Comparison of ENCODE assay signal across 1 cellular context in genomic region chr6:72757048-72757447, GRCh38.
TF ChIP-seq lines count a peak whose summit lies in the region.

No MANE protein-coding gene starts in this region.

TF ChIP-seq in SK-N-SH treated with all-trans-retinoic acid at 6 μM for 48 hours, 23 proteins besides CTCF, POLR2A, EP300 and RAD21 (continued from another document):
- no peak for TF ChIP-seq TSHZ2 (CRISPR knock-in tag; IDR thresholded peaks at IDR 0.05)
- TF ChIP-seq RARB (CRISPR knock-in tag; IDR thresholded peaks at IDR 0.05) = no peak
- TF ChIP-seq TOX (CRISPR knock-in tag; IDR thresholded peaks at IDR 0.05; ENCODE audit: borderline replicate concordance) = no peak
- TF ChIP-seq POU6F1 (CRISPR knock-in tag; IDR thresholded peaks at IDR 0.05; ENCODE audit: borderline replicate concordance, low read depth) = no peak
- no peak for TF ChIP-seq GLIS3 (CRISPR knock-in tag; IDR thresholded peaks at IDR 0.05)
- no peak for TF ChIP-seq ZFP30 (CRISPR knock-in tag; IDR thresholded peaks at IDR 0.05)
